10 cellular contexts compared by ENCODE assay signal in the genomic region with DNA sequence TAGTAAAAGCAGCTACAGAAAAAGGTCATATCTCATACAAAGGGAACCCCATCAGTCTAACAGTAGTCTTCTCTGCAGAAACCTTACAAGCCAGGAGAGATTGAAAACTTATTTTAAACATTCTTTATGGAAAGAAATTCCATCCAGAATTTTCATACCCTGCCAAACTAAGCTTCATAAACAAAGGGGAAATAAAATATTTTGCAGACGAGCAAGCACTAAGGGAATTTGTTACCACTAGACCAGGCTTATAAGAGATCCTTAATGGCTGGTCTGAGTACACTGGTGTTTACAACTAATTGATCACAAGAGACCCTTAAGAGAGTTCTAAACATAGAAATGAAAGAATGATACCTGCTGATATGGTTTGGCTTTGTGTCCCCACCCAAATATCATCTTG.
"Had no signal": no experiment of that assay in that cellular context is flagged by ENCODE, and none has a peak within 500 bp of the region (broad histone marks: within the 10 kb centered on the region; RNA-seq: fewer than 3 reads in every experiment).

No MANE protein-coding gene starts in this region.

- ATAC-seq: GM23338 had no signal

- H2AFZ ChIP-seq: GM23338 had no signal

- FAIRE-seq: H1, H54 had no signal

- H3K4me3 ChIP-seq: GM23338 had no signal

- DNase-seq: H9, HCEC 1CT, IMR-90, Karpas-422, KBM-7 had no signal

- H3K9ac ChIP-seq: KMS-11 had no signal

- H3K27ac ChIP-seq: HL-60, KMS-11 had no signal

- H3K4me2 ChIP-seq: GM23338, KMS-11 had no signal
